13 cellular contexts compared by ENCODE assay signal in genomic region chr22:41256898-41257260, GRCh38. TPM values are rescaled to one million over a fixed set of nuclear protein-coding genes. Genes with fewer than 3 reads are reported as not detected.
DNase-seq lines count a peak whose midpoint lies in the region; ATAC-seq and TF ChIP-seq lines count a peak whose summit lies in the region.
"Had no signal": no experiment of that assay in that cellular context is flagged by ENCODE, and none has a peak within 500 bp of the region (broad histone marks: within the 10 kb centered on the region; RNA-seq: fewer than 3 reads in every experiment).

No MANE protein-coding gene starts in this region.

- POLR2A ChIA-PET in CD4-positive, alpha-beta T cell (lab: Charles Lee): interaction anchor here (1.3 kb wide), 1 partner anchor 29 kb away, joined by 4 read pairs; the partner anchor contains the start of gene RANGAP1

- intact Hi-C loops in CD4-positive, alpha-beta T cell (cut with DNase I, micrococcal nuclease): no loop called here
- intact Hi-C loops in breast epithelium (cut with DNase I; ENCODE audit: low total_unique reads): no loop called here
- intact Hi-C loops in transverse colon (cut with DNase I; ENCODE audit: low total_unique reads): no loop called here

- no peak for TF ChIP-seq CTCF in CD4-positive, alpha-beta T cell (IDR thresholded peaks at IDR 0.05)
- TF ChIP-seq CTCF in breast epithelium (IDR thresholded peaks at IDR 0.05): no peak
- TF ChIP-seq CTCF in transverse colon (IDR thresholded peaks at IDR 0.05): no peak

- 73% methylated on average over 6 of the region's 6 CpGs for WGBS in mesenchymal stem cell
- 85% methylated on average over 6 of the region's 6 CpGs; no CpG with 5 or more reads in 1 of the 2 donors for WGBS in transverse colon (ENCODE audit: low coverage in 1 of 2), 2 donors

- peaks cover 8% of the 10 kb centered on the region; the same call in 1 of the 2 replicates for H3K4me1 ChIP-seq in HUES6 (ENCODE audit: control insufficient read depth, insufficient read depth, low read length)
- no peaks in the 10 kb centered on the region for H3K4me1 ChIP-seq in breast epithelium
- H3K4me1 ChIP-seq in mesenchymal stem cell (ENCODE audit: control insufficient read depth, insufficient read depth, low read depth, low read length): peaks cover 22% of the 10 kb centered on the region
- H3K4me1 ChIP-seq in transverse colon: no peaks in the 10 kb centered on the region

- no peaks in the 10 kb centered on the region for H3K27me3 Mint-ChIP-seq in CD4-positive, alpha-beta T cell

- no peak for ATAC-seq in CD4-positive, alpha-beta T cell (ENCODE audit: poor library complexity)
- ATAC-seq in HG03097 (IDR thresholded peaks at IDR 0.05; ENCODE audit: low FRiP score, unreplicated experiment): no peak

- H3K18ac ChIP-seq in mesenchymal stem cell (ENCODE audit: low read depth in 1 of 2, low read length in 2 of 2): peak overlapping the region in 1 of 2 experiments; percentile 31

- peak overlapping the region; percentile 3 for H3K4me2 ChIP-seq in mesenchymal stem cell (ENCODE audit: low read length, poor library complexity, severe bottlenecking)

- H3K27me3 ChIP-seq in CD4-positive, alpha-beta T cell (ENCODE audit: control insufficient read depth, insufficient read depth, low read length): no peaks in the 10 kb centered on the region
- H3K27me3 ChIP-seq in HUES6 (ENCODE audit: control insufficient read depth, insufficient read depth, low read length) (no peaks in the 10 kb centered on the region), breast epithelium (no peaks in the 10 kb centered on the region), mesenchymal stem cell (ENCODE audit: control insufficient read depth in 1 of 2, insufficient read depth in 1 of 2, low read length in 2 of 2) (no peaks in the 10 kb centered on the region), transverse colon (no peaks in the 10 kb centered on the region)

- no peak for TF ChIP-seq POLR2A in breast epithelium (IDR thresholded peaks at IDR 0.05)
- no peak for TF ChIP-seq POLR2A in transverse colon (IDR thresholded peaks at IDR 0.05)

- H3K4ac ChIP-seq in mesenchymal stem cell (ENCODE audit: low read depth in 1 of 2, low read length in 2 of 2): peak overlapping the region in 1 of 2 experiments; percentile 47

- no peak for TF ChIP-seq EP300 in transverse colon (IDR thresholded peaks at IDR 0.05; ENCODE audit: low read depth)

- peak overlapping the region; percentile 66 for H2AK5ac ChIP-seq in mesenchymal stem cell (ENCODE audit: low read length, severe bottlenecking)

- H2BK15ac ChIP-seq in mesenchymal stem cell (ENCODE audit: low read depth, poor library complexity, severe bottlenecking): peak overlapping the region; percentile 2

- no peak overlapping the region for H2AFZ ChIP-seq in mesenchymal stem cell (ENCODE audit: low read depth, low read length)

- no peaks in the 10 kb centered on the region for H3K4me1 Mint-ChIP-seq in CD4-positive, alpha-beta T cell (ENCODE audit: low read depth)

- no peak for DNase-seq in CD4-positive, alpha-beta T cell
- peak in 1 of 2 donors; percentile 61 for DNase-seq in breast epithelium (ENCODE audit: low spot score in 2 of 2)
- peak; percentile 33 for DNase-seq in mesenchymal stem cell
- no peak for DNase-seq in transverse colon
- DNase-seq in caudate nucleus (lab: John Stamatoyannopoulos, UW): no peak
- DNase-seq in GOT3 (lab: John Stamatoyannopoulos, UW): no peak
- DNase-seq: activated CD4-positive, alpha-beta T cell treated with anti-CD3 and anti-CD28 coated beads for 4 hours; hypothalamus; MV-4-11; NCI-H526 had no signal

- no peak overlapping the region for H2BK5ac ChIP-seq in mesenchymal stem cell (ENCODE audit: low read depth, low read length, poor library complexity, severe bottlenecking)

- H3K4me3 ChIP-seq in HUES6 (ENCODE audit: low read depth, low read length) (no peak overlapping the region), breast epithelium (no peak overlapping the region), mesenchymal stem cell (ENCODE audit: insufficient read depth in 1 of 2, low read depth in 1 of 2, low read length in 2 of 2) (no peak overlapping the region), transverse colon (no peak overlapping the region)
- H3K4me3 ChIP-seq: SK-N-MC had no signal

- no peak overlapping the region for H3K9ac ChIP-seq in HUES6 (ENCODE audit: low read length)
- peak overlapping the region; percentile 30 for H3K9ac ChIP-seq in mesenchymal stem cell (ENCODE audit: low read length)

- H3K27ac ChIP-seq in CD4-positive, alpha-beta T cell (ENCODE audit: low read depth, low read length): no peak overlapping the region
- H3K27ac ChIP-seq in HUES6 (ENCODE audit: low read depth, low read length) (0 out of 2 replicates have a peak overlapping the region, but pooled peaks have one; percentile 22), breast epithelium (peak overlapping the region; percentile 45 to 63), mesenchymal stem cell (ENCODE audit: low read length, poor library complexity, severe bottlenecking) (peak overlapping the region; percentile 46), transverse colon (no peak overlapping the region), caudate nucleus (ENCODE audit: low read depth, low read length) (no peak overlapping the region)
- H3K27ac ChIP-seq: SK-N-MC had no signal

- H2BK12ac ChIP-seq in mesenchymal stem cell (ENCODE audit: low read length in 2 of 2): peak overlapping the region in 1 of 2 experiments; percentile 71

- H3K36me3 Mint-ChIP-seq in CD4-positive, alpha-beta T cell (ENCODE audit: low read depth): peaks cover 95% of the 10 kb centered on the region

- CTCF ChIA-PET in CD4-positive, alpha-beta T cell (lab: Charles Lee): interaction anchor here (1.2 kb wide), 1 partner anchor 44 kb away, joined by 3 read pairs; the partner anchor contains the start of gene ZC3H7B

- peaks cover 36% of the 10 kb centered on the region for H3K79me1 ChIP-seq in mesenchymal stem cell (replicated peaks; ENCODE audit: low read length, poor library complexity, severe bottlenecking)

- H3K14ac ChIP-seq in mesenchymal stem cell (ENCODE audit: low read length in 2 of 2): peak overlapping the region in 1 of 2 experiments; percentile 41

- no peak overlapping the region for H3K4me3 Mint-ChIP-seq in CD4-positive, alpha-beta T cell

- no peaks in the 10 kb centered on the region for H3K9me3 Mint-ChIP-seq in CD4-positive, alpha-beta T cell

- no peaks in the 10 kb centered on the region for H3K9me3 ChIP-seq in CD4-positive, alpha-beta T cell (ENCODE audit: control insufficient read depth, low read length)
- H3K9me3 ChIP-seq in HUES6 (ENCODE audit: control insufficient read depth, insufficient read depth, low read depth, low read length) (no peaks in the 10 kb centered on the region), breast epithelium (no peaks in the 10 kb centered on the region), mesenchymal stem cell (ENCODE audit: control insufficient read depth, low read length) (no peaks in the 10 kb centered on the region), transverse colon (no peaks in the 10 kb centered on the region)

- in situ Hi-C loops in transverse colon (cut with MboI; ENCODE audit: low pct_ligation_motif_present in 1 of 4, low pct_unique_long_range_greater_than_20kb in 1 of 4, low sequenced_read_pairs in 3 of 4): no loop called here

- H3K36me3 ChIP-seq in HUES6 (ENCODE audit: control insufficient read depth, insufficient read depth, low read length) (peaks cover 95% of the 10 kb centered on the region), breast epithelium (no peaks in the 10 kb centered on the region), mesenchymal stem cell (ENCODE audit: control insufficient read depth in 1 of 2, insufficient read depth in 2 of 2, low read depth in 1 of 2, low read length in 2 of 2) (peaks cover 82 to 89% of the 10 kb centered on the region in 2 experiments), transverse colon (peaks cover 0 to 56% (median 18%) of the 10 kb centered on the region in 4 donors)

- peak overlapping the region in 1 of 2 experiments; percentile 34 for H3K23ac ChIP-seq in mesenchymal stem cell (ENCODE audit: low read length in 2 of 2)

- peak overlapping the region; percentile 38 for H4K8ac ChIP-seq in mesenchymal stem cell (ENCODE audit: low read length)

- peak overlapping the region; percentile 61 for H4K91ac ChIP-seq in mesenchymal stem cell (ENCODE audit: low read length)

- no peak overlapping the region for H2BK120ac ChIP-seq in mesenchymal stem cell (ENCODE audit: low read depth, low read length)

- peak overlapping the region; percentile 65 for H3K27ac Mint-ChIP-seq in CD4-positive, alpha-beta T cell

RNA-seq across cellular contexts. Expression of gene CHADL, which starts 16.1 kb away (rescaled TPM):
- 1 to 10 TPM; 1.7 to 1.8 TPM for total RNA-seq in CD4-positive, alpha-beta T cell
- 1 to 10 TPM; 1.3 to 3.7 (median 1.4) TPM for total RNA-seq in breast epithelium
- polyA plus RNA-seq in mesenchymal stem cell (2013, experiment 1 of 2): 0.22 TPM
- 0.22 TPM for polyA plus RNA-seq in mesenchymal stem cell (2013, experiment 2 of 2)
- total RNA-seq in transverse colon: 10 to 100 TPM in 1 of 4 donors, 1 to 10 TPM in 3; 3.0 to 20.6 (median 5.3) TPM

RNA-seq across cellular contexts. Expression of gene RANGAP1, which starts 29.1 kb away (rescaled TPM):
- 100 to 1,000 TPM; 163 to 172 TPM for total RNA-seq in CD4-positive, alpha-beta T cell
- total RNA-seq in breast epithelium (10 to 100 TPM; 29.8 to 54.1 (median 51.2) TPM), transverse colon (10 to 100 TPM; 21.3 to 28.1 (median 26.2) TPM)
- polyA plus RNA-seq in mesenchymal stem cell (2013, experiment 1 of 2): 28.1 TPM
- polyA plus RNA-seq in mesenchymal stem cell (2013, experiment 2 of 2): 27.9 TPM

RNA-seq across cellular contexts. Expression of gene ZC3H7B, which starts 44.4 kb away (rescaled TPM):
- 10 to 100 TPM; 29.5 to 32.7 TPM for total RNA-seq in CD4-positive, alpha-beta T cell
- total RNA-seq in breast epithelium (10 to 100 TPM; 24.0 to 33.1 (median 32.2) TPM), transverse colon (10 to 100 TPM; 29.5 to 43.6 (median 35.7) TPM)
- 47.1 TPM for polyA plus RNA-seq in mesenchymal stem cell (2013, experiment 1 of 2)
- polyA plus RNA-seq in mesenchymal stem cell (2013, experiment 2 of 2): 47.2 TPM

RNA-seq across cellular contexts. Expression of gene L3MBTL2, which starts 51.8 kb away (rescaled TPM):
- 10 to 100 TPM; 16.4 to 17.5 TPM for total RNA-seq in CD4-positive, alpha-beta T cell
- total RNA-seq in breast epithelium (10 to 100 TPM; 13.1 to 22.5 (median 17.0) TPM), transverse colon (10 to 100 TPM in 3 of 4 donors, 1 to 10 TPM in 1; 9.1 to 32.4 (median 14.5) TPM)
- 9.9 TPM for polyA plus RNA-seq in mesenchymal stem cell (2013, experiment 1 of 2)
- polyA plus RNA-seq in mesenchymal stem cell (2013, experiment 2 of 2): 9.7 TPM

Comparison
In these comparisons a context has a peak if more than half of its experiments do, and no peak if none do; other contexts are left out.
1. H3K27ac ChIP-seq: peak in HUES6 (single experiment), breast epithelium (2 of 2) and mesenchymal stem cell (single experiment); none in CD4-positive, alpha-beta T cell (single experiment), transverse colon (0 of 4) and caudate nucleus (single experiment).